In the genomic region with DNA sequence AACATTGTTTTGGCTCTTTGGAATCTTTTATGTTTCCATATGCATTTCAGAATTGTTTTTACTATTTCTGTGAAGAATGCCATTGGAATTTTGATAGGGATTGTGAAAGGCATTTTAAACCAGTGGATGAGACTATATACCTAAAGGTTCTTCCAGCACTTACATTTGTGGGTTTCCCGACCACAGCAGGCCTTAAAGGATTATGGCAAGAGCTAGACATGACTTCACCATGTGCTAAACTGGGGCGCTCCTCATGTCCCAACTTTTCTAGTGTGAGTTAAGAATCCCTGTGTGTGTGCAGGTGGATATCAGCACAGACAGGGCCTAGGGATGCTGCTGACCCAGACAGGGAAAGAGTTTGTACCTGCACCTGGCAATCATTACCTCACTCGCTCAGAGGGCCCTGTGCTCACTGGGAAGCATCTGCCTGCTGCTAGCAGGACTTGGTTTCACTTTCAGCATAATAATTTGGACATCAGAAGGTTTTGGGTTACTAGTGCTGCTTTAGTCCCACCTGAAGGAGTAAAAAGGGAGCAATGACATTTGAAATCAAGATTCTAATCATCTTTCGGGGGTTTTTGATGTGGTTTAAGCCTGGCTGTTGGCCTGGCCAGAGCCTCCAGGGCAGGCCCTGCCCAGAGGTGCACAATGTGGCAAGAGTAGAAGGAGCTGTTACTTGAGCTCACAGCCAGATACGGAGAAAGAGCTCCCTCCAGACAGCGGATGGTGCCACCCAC, we compare ENCODE assay signal across 21 cellular contexts.
DNase-seq lines count a peak whose midpoint lies in the region; ATAC-seq lines count a peak whose summit lies in the region.
"Had no signal": no experiment of that assay in that cellular context is flagged by ENCODE, and none has a peak within 500 bp of the region (broad histone marks: within the 10 kb centered on the region; RNA-seq: fewer than 3 reads in every experiment).

No MANE protein-coding gene starts in this region.

- WGBS in thymus = 49% methylated on average over 6 of the region's 6 CpGs

- H3K4me1 ChIP-seq in thymus (ENCODE audit: control insufficient read depth, insufficient read depth, low read length) (peaks cover 11% of the 10 kb centered on the region), HAP-1 (no peaks in the 10 kb centered on the region)
- H3K4me1 ChIP-seq: sigmoid colon, upper lobe of right lung had no signal

- H3K36me3 Mint-ChIP-seq in activated naive CD8-positive, alpha-beta T cell treated with anti-CD3 and anti-CD28 coated beads, Interleukin-2, amount 10 ng/mL, durations not matched to agents 7 days and 5 days = peaks cover 8% of the 10 kb centered on the region
- H3K36me3 Mint-ChIP-seq in activated naive CD8-positive, alpha-beta T cell treated with anti-CD3 and anti-CD28 coated beads, Interleukin-2, amount 50 U/mL, for 24 hours (ENCODE audit: low read depth) = no peaks in the 10 kb centered on the region
- peaks cover 2% of the 10 kb centered on the region for H3K36me3 Mint-ChIP-seq in T-helper 1 cell treated with Interleukin-12 subunit alpha and Interleukin-12 subunit beta and Interleukin-4 antibody, amounts not matched to agents 30 μg/mL and 1 μg/mL, for 36 hours (ENCODE audit: low read depth)

- H3K9me3 Mint-ChIP-seq in activated naive CD8-positive, alpha-beta T cell treated with anti-CD3 and anti-CD28 coated beads, Interleukin-2, amount 10 ng/mL, durations not matched to agents 7 days and 5 days = peaks cover 4% of the 10 kb centered on the region
- H3K9me3 Mint-ChIP-seq in activated naive CD8-positive, alpha-beta T cell treated with anti-CD3 and anti-CD28 coated beads, Interleukin-2, amount 50 U/mL, for 24 hours = peaks cover 15% of the 10 kb centered on the region
- H3K9me3 Mint-ChIP-seq in T-helper 1 cell treated with Interleukin-12 subunit alpha and Interleukin-12 subunit beta and Interleukin-4 antibody, amounts not matched to agents 30 μg/mL and 1 μg/mL, for 36 hours = peaks cover 9% of the 10 kb centered on the region

- no peaks in the 10 kb centered on the region for H3K36me3 ChIP-seq in thymus (ENCODE audit: control insufficient read depth, insufficient read depth)
- H3K36me3 ChIP-seq in HAP-1 (replicated peaks) = no peaks in the 10 kb centered on the region
- H3K36me3 ChIP-seq: sigmoid colon, upper lobe of right lung had no signal

- H3K9me3 ChIP-seq in thymus (ENCODE audit: control insufficient read depth) = no peaks in the 10 kb centered on the region
- H3K9me3 ChIP-seq in HAP-1 = no peaks in the 10 kb centered on the region
- H3K9me3 ChIP-seq: upper lobe of right lung had no signal

- in situ Hi-C loops in HAP-1 (cut with MboI; ENCODE audit: low sequenced_read_pairs) = no loop called here

- H3K27me3 ChIP-seq in thymus (ENCODE audit: control insufficient read depth, insufficient read depth) (no peaks in the 10 kb centered on the region), HAP-1 (ENCODE audit: low read depth) (peaks cover 4% of the 10 kb centered on the region; the same call in 1 of the 2 replicates)
- H3K27me3 ChIP-seq: upper lobe of right lung had no signal

- peak overlapping the region; percentile 39 for H3K4me3 Mint-ChIP-seq in activated naive CD8-positive, alpha-beta T cell treated with anti-CD3 and anti-CD28 coated beads, Interleukin-2, amount 10 ng/mL, durations not matched to agents 7 days and 5 days
- H3K4me3 Mint-ChIP-seq in activated naive CD8-positive, alpha-beta T cell treated with anti-CD3 and anti-CD28 coated beads, Interleukin-2, amount 50 U/mL, for 24 hours = no peak overlapping the region
- no peak overlapping the region for H3K4me3 Mint-ChIP-seq in T-helper 1 cell treated with Interleukin-12 subunit alpha and Interleukin-12 subunit beta and Interleukin-4 antibody, amounts not matched to agents 30 μg/mL and 1 μg/mL, for 36 hours
- H3K4me3 Mint-ChIP-seq: activated naive CD8-positive, alpha-beta T cell treated with anti-CD3 and anti-CD28 coated beads for 36 hours had no signal

- H3K27ac Mint-ChIP-seq in activated naive CD8-positive, alpha-beta T cell treated with anti-CD3 and anti-CD28 coated beads, Interleukin-2, amount 10 ng/mL, durations not matched to agents 7 days and 5 days = peak overlapping the region; percentile 44
- no peak overlapping the region for H3K27ac Mint-ChIP-seq in activated naive CD8-positive, alpha-beta T cell treated with anti-CD3 and anti-CD28 coated beads, Interleukin-2, amount 50 U/mL, for 24 hours
- H3K27ac Mint-ChIP-seq in T-helper 1 cell treated with Interleukin-12 subunit alpha and Interleukin-12 subunit beta and Interleukin-4 antibody, amounts not matched to agents 30 μg/mL and 1 μg/mL, for 36 hours = peak overlapping the region; percentile 36
- H3K27ac Mint-ChIP-seq: activated naive CD8-positive, alpha-beta T cell treated with anti-CD3 and anti-CD28 coated beads for 36 hours had no signal

- POLR2A ChIA-PET in activated naive CD8-positive, alpha-beta T cell treated with anti-CD3 and anti-CD28 coated beads, Interleukin-2, amount 10 ng/mL, durations not matched to agents 7 days and 5 days (lab: Charles Lee) = no interaction called here

- no peak for DNase-seq in activated naive CD8-positive, alpha-beta T cell treated with anti-CD3 and anti-CD28 coated beads, Interleukin-2, amount 10 ng/mL, durations not matched to agents 7 days and 5 days
- DNase-seq in activated naive CD8-positive, alpha-beta T cell treated with anti-CD3 and anti-CD28 coated beads, Interleukin-2, amount 50 U/mL, for 24 hours = no peak
- peak; percentile 33 for DNase-seq in Jurkat, Clone E6-1 (ENCODE audit: low read depth, low spot score)
- no peak for DNase-seq in HAP-1 (ENCODE audit: low spot score in 2 of 2)
- no peak for DNase-seq in activated effector memory CD4-positive, alpha-beta T cell treated with anti-CD3 and anti-CD28 coated beads, Interleukin-2, amount 50 U/mL, for 16 hours
- DNase-seq in NCI-H82 (lab: John Stamatoyannopoulos, UW) = no peak
- DNase-seq: ACHN; activated naive CD8-positive, alpha-beta T cell treated with anti-CD3 and anti-CD28 coated beads for 36 hours; C1 segment of cervical spinal cord; effector CD4-positive, alpha-beta T cell; foreskin melanocyte; GDM1; left ventricle myocardium superior; NCI-H146; posterior cingulate gyrus; SHP77; sigmoid colon; upper lobe of right lung had no signal

- no peaks in the 10 kb centered on the region for H3K27me3 Mint-ChIP-seq in activated naive CD8-positive, alpha-beta T cell treated with anti-CD3 and anti-CD28 coated beads, Interleukin-2, amount 10 ng/mL, durations not matched to agents 7 days and 5 days
- H3K27me3 Mint-ChIP-seq in activated naive CD8-positive, alpha-beta T cell treated with anti-CD3 and anti-CD28 coated beads, Interleukin-2, amount 50 U/mL, for 24 hours = peaks cover 32% of the 10 kb centered on the region
- H3K27me3 Mint-ChIP-seq in T-helper 1 cell treated with Interleukin-12 subunit alpha and Interleukin-12 subunit beta and Interleukin-4 antibody, amounts not matched to agents 30 μg/mL and 1 μg/mL, for 36 hours (ENCODE audit: low read depth) = peaks cover under 1% of the 10 kb centered on the region

- peaks cover 23% of the 10 kb centered on the region for H3K4me1 Mint-ChIP-seq in activated naive CD8-positive, alpha-beta T cell treated with anti-CD3 and anti-CD28 coated beads, Interleukin-2, amount 10 ng/mL, durations not matched to agents 7 days and 5 days
- peaks cover 28% of the 10 kb centered on the region for H3K4me1 Mint-ChIP-seq in activated naive CD8-positive, alpha-beta T cell treated with anti-CD3 and anti-CD28 coated beads, Interleukin-2, amount 50 U/mL, for 24 hours
- H3K4me1 Mint-ChIP-seq in T-helper 1 cell treated with Interleukin-12 subunit alpha and Interleukin-12 subunit beta and Interleukin-4 antibody, amounts not matched to agents 30 μg/mL and 1 μg/mL, for 36 hours (ENCODE audit: low read depth) = peaks cover 12% of the 10 kb centered on the region

- H3K27ac ChIP-seq in thymus (ENCODE audit: low read depth) = peak overlapping the region; percentile 68
- H3K27ac ChIP-seq: HL-60, sigmoid colon, upper lobe of right lung had no signal

- peak; percentile 58 for ATAC-seq in activated naive CD8-positive, alpha-beta T cell treated with anti-CD3 and anti-CD28 coated beads, Interleukin-2, amount 10 ng/mL, durations not matched to agents 7 days and 5 days (ENCODE audit: low read depth)
- ATAC-seq in activated naive CD8-positive, alpha-beta T cell treated with anti-CD3 and anti-CD28 coated beads, Interleukin-2, amount 50 U/mL, for 24 hours = no peak
- ATAC-seq: left ventricle myocardium superior, upper lobe of right lung had no signal

- no peak overlapping the region for H3K4me3 ChIP-seq in Jurkat, Clone E6-1 (ENCODE audit: low read length)
- H3K4me3 ChIP-seq in thymus (ENCODE audit: low read length) (no peak overlapping the region), HAP-1 (no peak overlapping the region)
- H3K4me3 ChIP-seq: sigmoid colon, upper lobe of right lung had no signal
